ENCODE assay signal across 9 cellular contexts in the genomic region with DNA sequence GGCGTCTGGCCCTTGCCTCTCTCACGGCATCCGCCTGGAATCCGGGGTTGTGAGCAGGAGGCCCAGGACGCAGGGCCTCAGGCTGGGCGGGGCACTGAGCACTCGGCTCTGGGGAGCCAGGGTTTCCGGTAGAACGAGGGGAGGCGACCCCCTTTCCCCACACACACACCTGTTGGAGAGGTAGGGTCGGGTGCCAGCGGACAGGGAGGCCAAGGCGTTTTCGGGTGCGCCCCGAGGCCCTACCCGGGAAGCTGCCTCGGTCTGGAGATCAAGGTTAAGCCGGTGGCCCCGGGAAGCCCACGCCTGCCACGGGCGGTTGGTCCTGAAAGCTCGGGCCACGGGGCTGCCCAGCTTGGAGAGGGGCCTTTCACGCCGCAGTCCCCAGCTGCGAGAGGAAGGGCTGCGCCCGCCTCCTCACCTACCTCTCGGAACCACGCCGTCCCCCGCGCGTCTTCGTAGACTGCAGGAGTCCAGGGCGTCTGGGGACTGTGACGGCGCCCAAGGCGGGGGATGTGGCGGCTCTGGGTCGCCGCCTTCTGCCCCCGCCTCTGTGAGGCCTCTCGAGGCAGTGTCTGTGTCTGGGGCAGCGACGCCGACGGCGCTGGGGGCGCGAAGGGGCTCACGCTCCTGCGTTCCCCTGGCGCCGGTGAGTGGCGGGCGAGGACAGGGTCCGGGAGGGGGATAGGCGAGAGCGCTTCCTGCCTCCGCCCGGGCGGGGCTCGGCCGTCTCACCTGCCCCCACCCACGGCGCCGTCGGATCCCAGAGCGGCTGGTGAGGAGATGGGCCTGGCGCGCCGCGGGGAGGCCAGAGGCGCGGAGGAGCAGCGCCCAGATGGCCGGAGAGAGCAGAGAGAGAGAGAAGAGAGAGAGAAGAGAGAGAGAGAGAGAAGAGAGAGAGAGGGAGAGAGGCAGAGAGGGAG. TPM values are rescaled to one million over a fixed set of nuclear protein-coding genes. Genes with fewer than 3 reads are reported as not detected.
DNase-seq lines count a peak whose midpoint lies in the region; ATAC-seq and TF ChIP-seq lines count a peak whose summit lies in the region.
"Had no signal": no experiment of that assay in that cellular context is flagged by ENCODE, and none has a peak within 500 bp of the region (broad histone marks: within the 10 kb centered on the region; RNA-seq: fewer than 3 reads in every experiment).

No MANE protein-coding gene starts in this region.

- no peak overlapping the region for H3K27ac ChIP-seq in vagina
- H3K27ac ChIP-seq: heart left ventricle had no signal

- intact Hi-C loops in vagina (cut with DNase I): no loop called here
- intact Hi-C loops in head of caudate nucleus (cut with DNase I): no loop called here

- peaks cover 16% of the 10 kb centered on the region for H3K4me1 ChIP-seq in vagina
- H3K4me1 ChIP-seq in BE2C: no peaks in the 10 kb centered on the region

- CTCF ChIA-PET in WTC11 (lab: Charles Lee): interaction anchor here (0.7 to 1.4 kb wide), 5 partner anchors 10 to 82 kb away, joined by 3 to 5 read pairs (median 4); a partner anchor contains a TSS

- no peaks in the 10 kb centered on the region for H3K36me3 Mint-ChIP-seq in WTC11

- H3K4me1 Mint-ChIP-seq in WTC11: peaks cover 29% of the 10 kb centered on the region

- H3K4me3 Mint-ChIP-seq in WTC11: peak overlapping the region; percentile 64

- TF ChIP-seq POLR2A in vagina (IDR thresholded peaks at IDR 0.05): no peak

- TF ChIP-seq CTCF in WTC11 (IDR thresholded peaks at IDR 0.05) (no peak), vagina (IDR thresholded peaks at IDR 0.05) (no peak), BE2C (IDR thresholded peaks at IDR 0.05; ENCODE audit: low read depth, low read length) (no peak)

- H3K36me3 ChIP-seq in vagina (no peaks in the 10 kb centered on the region), BE2C (no peaks in the 10 kb centered on the region)
- H3K36me3 ChIP-seq: heart left ventricle had no signal

- H3K9me3 ChIP-seq in vagina (no peaks in the 10 kb centered on the region), BE2C (no peaks in the 10 kb centered on the region)
- H3K9me3 ChIP-seq: heart left ventricle had no signal

- POLR2A ChIA-PET in WTC11 (lab: Charles Lee): no interaction called here

- H3K27me3 ChIP-seq in vagina (peaks cover 3% of the 10 kb centered on the region), BE2C (peaks cover 83% of the 10 kb centered on the region)

- ATAC-seq in WTC11: peak; percentile 15
- ATAC-seq in HG03571 (IDR thresholded peaks at IDR 0.05; ENCODE audit: unreplicated experiment): no peak

- H3K27ac Mint-ChIP-seq in WTC11: no peak overlapping the region

- peak; percentile 15 for DNase-seq in stimulated activated CD4-positive, alpha-beta T cell treated with anti-CD3 and anti-CD28 coated beads, Interleukin-4, amount 100 ng/mL, for 24 hours
- DNase-seq in stimulated activated CD4-positive, alpha-beta T cell treated with anti-CD3 and anti-CD28 coated beads, Interleukin-2, amount 100 ng/mL, for 48 hours: no peak
- peak; percentile 50 for DNase-seq in WTC11 (ENCODE audit: low spot score)
- peak; percentile 68 for DNase-seq in iPS-NIHi11 (ENCODE audit: low spot score)
- no peak for DNase-seq in vagina (ENCODE audit: extremely low spot score in 2 of 2)
- no peak for DNase-seq in BE2C
- no peak for DNase-seq in head of caudate nucleus
- DNase-seq: heart left ventricle had no signal

- H3K9me3 Mint-ChIP-seq in WTC11: no peaks in the 10 kb centered on the region

- H3K27me3 Mint-ChIP-seq in WTC11 (ENCODE audit: low read depth): peaks cover 99% of the 10 kb centered on the region

- peak overlapping the region; percentile 42 to 43 for H3K4me3 ChIP-seq in vagina
- no peak overlapping the region for H3K4me3 ChIP-seq in BE2C (ENCODE audit: low read depth, low read length)

TF ChIP-seq in WTC11, 78 proteins besides CTCF, POLR2A, EP300 and RAD21:
- TF ChIP-seq CREB1 (CRISPR knock-in tag; IDR thresholded peaks at IDR 0.05) (no peak), ZNF317 (CRISPR knock-in tag; IDR thresholded peaks at IDR 0.05; ENCODE audit: borderline replicate concordance, low read depth) (0 out of 2 replicates have a peak, but pooled peaks have one; percentile 12)

RNA-seq across cellular contexts. Expression of a gene that starts 20.3 kb away (rescaled TPM):
- total RNA-seq in WTC11 (2021): 0.09 to 0.24 TPM (median 0.09 TPM) in 3 replicates
- total RNA-seq in vagina: not detected
- polyA plus RNA-seq in BE2C (2012; ENCODE audit: insufficient read depth, insufficient read length, low read depth): not detected
- total RNA-seq: heart left ventricle had no signal
- polyA plus RNA-seq: heart left ventricle had no signal

RNA-seq across cellular contexts. Expression of a gene that starts 31.4 kb away (rescaled TPM):
- total RNA-seq in WTC11 (2021): not detected in 3 replicates
- total RNA-seq in vagina: not detected
- not detected for polyA plus RNA-seq in BE2C (2012; ENCODE audit: insufficient read depth, insufficient read length, low read depth)
- total RNA-seq: heart left ventricle had no signal
- polyA plus RNA-seq: heart left ventricle had no signal

RNA-seq across cellular contexts. Expression of a gene that starts 35.6 kb away (rescaled TPM):
- total RNA-seq in WTC11 (2021): 0.14 TPM in 1 of 3 replicates, not detected in the others
- total RNA-seq in vagina: 3.2 TPM
- not detected for polyA plus RNA-seq in BE2C (2012; ENCODE audit: insufficient read depth, insufficient read length, low read depth)

RNA-seq across cellular contexts. Expression of a gene that starts 41.7 kb away (rescaled TPM):
- total RNA-seq in WTC11 (2021) (0.11 TPM in 1 of 3 replicates, not detected in the others), vagina (1.2 TPM)
- not detected for polyA plus RNA-seq in BE2C (2012; ENCODE audit: insufficient read depth, insufficient read length, low read depth)

RNA-seq across cellular contexts. Expression of a gene that starts 52.9 kb away (rescaled TPM):
- not detected in 3 replicates for total RNA-seq in WTC11 (2021)
- total RNA-seq in vagina: 0.74 TPM
- polyA plus RNA-seq in BE2C (2012; ENCODE audit: insufficient read depth, insufficient read length, low read depth): not detected

Comparison
In these comparisons a context has a peak if more than half of its experiments do, and no peak if none do; other contexts are left out.
1. DNase-seq: peak in stimulated activated CD4-positive, alpha-beta T cell treated with anti-CD3 and anti-CD28 coated beads, Interleukin-4, amount 100 ng/mL, for 24 hours (single experiment), WTC11 (single experiment) and iPS-NIHi11 (single experiment); none in stimulated activated CD4-positive, alpha-beta T cell treated with anti-CD3 and anti-CD28 coated beads, Interleukin-2, amount 100 ng/mL, for 48 hours (0 of 2), vagina (0 of 2), BE2C (single experiment) and head of caudate nucleus (0 of 42).